In the genomic region with DNA sequence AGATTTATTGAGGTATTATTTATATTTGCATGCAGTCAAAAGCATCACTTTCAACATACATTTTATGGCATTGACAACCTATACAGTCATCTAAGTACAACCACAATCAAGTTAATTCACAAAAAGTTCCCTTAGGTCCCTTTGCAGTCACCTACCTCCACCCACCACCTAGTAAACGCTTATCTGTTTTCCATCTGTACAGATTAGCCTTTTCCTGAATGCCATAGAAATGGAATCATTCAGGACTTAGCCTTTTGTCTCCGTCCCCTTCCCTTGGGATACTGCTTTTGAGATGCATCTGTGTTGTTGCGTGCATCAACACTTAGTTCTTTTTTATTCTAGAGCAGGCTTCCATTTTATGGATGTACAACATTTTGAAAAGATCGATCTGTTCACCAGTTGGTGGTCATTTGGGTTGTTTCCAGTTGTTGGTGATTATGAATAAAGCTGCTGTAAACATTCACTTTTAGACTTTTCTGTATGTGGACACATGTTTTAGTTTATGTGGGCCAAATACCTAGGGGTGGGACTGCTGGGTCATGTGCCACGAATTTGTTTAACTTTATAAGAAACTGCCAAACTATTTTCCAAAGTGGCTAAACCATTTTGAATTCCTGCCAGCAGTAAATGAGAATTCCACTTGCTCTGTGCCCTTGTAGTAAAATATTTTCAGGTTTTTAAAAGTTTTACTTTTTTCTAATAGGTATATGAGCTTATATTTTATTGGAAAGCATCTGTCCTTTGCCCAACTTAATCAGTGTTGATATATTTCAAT, we compare ENCODE assay signal across 16 cellular contexts. TPM values are rescaled to one million over a fixed set of nuclear protein-coding genes. Genes with fewer than 3 reads are reported as not detected.
DNase-seq lines count a peak whose midpoint lies in the region; ATAC-seq and TF ChIP-seq lines count a peak whose summit lies in the region.
"Had no signal": no experiment of that assay in that cellular context is flagged by ENCODE, and none has a peak within 500 bp of the region (broad histone marks: within the 10 kb centered on the region; RNA-seq: fewer than 3 reads in every experiment).

No MANE protein-coding gene starts in this region.

- no peaks in the 10 kb centered on the region for H3K36me3 ChIP-seq in GM23248 (ENCODE audit: low read depth)
- H3K36me3 ChIP-seq in spleen: no peaks in the 10 kb centered on the region
- H3K36me3 ChIP-seq: prostate gland had no signal

- in situ Hi-C loops in GM23248 (cut with MboI): no loop called here

- ATAC-seq in activated B cell treated with CpG ODN at 0.5 μM for 24 hours (ENCODE audit: low read depth) (no peak), foreskin keratinocyte (no peak), HG03280 (IDR thresholded peaks at IDR 0.05; ENCODE audit: unreplicated experiment) (no peak), GM19351 (IDR thresholded peaks at IDR 0.05; ENCODE audit: unreplicated experiment) (no peak)
- ATAC-seq: activated CD4-positive, alpha-beta T cell treated with anti-CD3 and anti-CD28 coated beads for 36 hours had no signal

- TF ChIP-seq POLR2A in spleen (IDR thresholded peaks at IDR 0.05): no peak

- H3K9me3 Mint-ChIP-seq in activated B cell treated with CpG ODN at 0.5 μM for 24 hours: peaks cover 5% of the 10 kb centered on the region

- no peak overlapping the region for H3K4me2 ChIP-seq in GM23248 (ENCODE audit: unreplicated experiment)

- H3K4me1 Mint-ChIP-seq in activated B cell treated with CpG ODN at 0.5 μM for 24 hours: peaks cover 53% of the 10 kb centered on the region

- H3K4me3 Mint-ChIP-seq in activated B cell treated with CpG ODN at 0.5 μM for 24 hours: no peak overlapping the region
- H3K4me3 Mint-ChIP-seq: activated CD4-positive, alpha-beta T cell treated with anti-CD3 and anti-CD28 coated beads for 36 hours; activated naive CD8-positive, alpha-beta T cell treated with anti-CD3 and anti-CD28 coated beads, Interleukin-2, amount 10 ng/mL, durations not matched to agents 7 days and 5 days had no signal

- no peak overlapping the region for H3K9ac ChIP-seq in GM23248

- peaks cover 32% of the 10 kb centered on the region for H3K4me1 ChIP-seq in GM23248 (ENCODE audit: insufficient read depth)
- H3K4me1 ChIP-seq in foreskin keratinocyte: peaks cover 52% of the 10 kb centered on the region
- peaks cover 16 to 91% (median 63%) of the 10 kb centered on the region in 6 donors for H3K4me1 ChIP-seq in spleen

- H3K4me3 ChIP-seq in GM23248 (no peak overlapping the region), spleen (no peak overlapping the region)
- H3K4me3 ChIP-seq: prostate gland had no signal

- no peaks in the 10 kb centered on the region for H3K79me2 ChIP-seq in GM23248 (ENCODE audit: insufficient read depth)

- CTCF ChIA-PET in activated B cell treated with CpG ODN at 0.5 μM for 24 hours (lab: Charles Lee): no interaction called here

- no peaks in the 10 kb centered on the region for H3K9me2 ChIP-seq in GM23248 (ENCODE audit: insufficient read depth)

- H3K9me3 ChIP-seq in GM23248 (ENCODE audit: low read depth): no peaks in the 10 kb centered on the region
- peaks cover 0 to 5% (median 0%) of the 10 kb centered on the region in 8 donors for H3K9me3 ChIP-seq in spleen
- H3K9me3 ChIP-seq: prostate gland had no signal

- DNase-seq in GM23248: no peak
- no peak for DNase-seq in activated B cell treated with CpG ODN at 0.5 μM for 24 hours
- DNase-seq in foreskin keratinocyte: peak in 1 of 2 donors; percentile 21
- DNase-seq in spleen: no peak
- no peak for DNase-seq in activated CD4-positive, alpha-beta T cell treated with anti-CD3 and anti-CD28 coated beads, Interleukin-2, amount 50 U/mL, for 48 hours
- DNase-seq in SHP77 treated with DMSO at 0.1 percent for 48 hours (lab: John Stamatoyannopoulos, UW): no peak
- DNase-seq: activated CD4-positive, alpha-beta T cell treated with anti-CD3 and anti-CD28 coated beads for 36 hours; activated naive CD8-positive, alpha-beta T cell treated with anti-CD3 and anti-CD28 coated beads, Interleukin-2, amount 10 ng/mL, durations not matched to agents 7 days and 5 days; KG1; NCI-H1694 treated with DMSO at 0.1 percent for 48 hours; NCI-H524; stimulated activated CD4-positive, alpha-beta T cell treated with anti-CD3 and anti-CD28 coated beads, Interleukin-2, amount 100 ng/mL, for 48 hours; T-helper 2 cell had no signal

- no peak overlapping the region for H2AFZ ChIP-seq in GM23248

- H3K27ac ChIP-seq in GM23248 (0 out of 2 replicates have a peak overlapping the region, but pooled peaks have one; percentile 18), foreskin keratinocyte (peak overlapping the region; percentile 84), spleen (peak overlapping the region in 6 of 8 donors; percentile 33 to 100 (median 74))

- H3K27me3 Mint-ChIP-seq in activated B cell treated with CpG ODN at 0.5 μM for 24 hours: no peaks in the 10 kb centered on the region
- H3K27me3 Mint-ChIP-seq: activated CD4-positive, alpha-beta T cell treated with anti-CD3 and anti-CD28 coated beads for 36 hours had no signal

- H3F3A ChIP-seq in GM23248 (ENCODE audit: insufficient read depth): peaks cover 30% of the 10 kb centered on the region

- no peaks in the 10 kb centered on the region for H3K27me3 ChIP-seq in GM23248 (replicated peaks; ENCODE audit: insufficient read depth)
- H3K27me3 ChIP-seq in foreskin keratinocyte: no peaks in the 10 kb centered on the region
- H3K27me3 ChIP-seq in spleen (replicated peaks in 1 of 7): no peaks in the 10 kb centered on the region

- no peak for TF ChIP-seq CTCF in activated B cell treated with CpG ODN at 0.5 μM for 24 hours (IDR thresholded peaks at IDR 0.05)
- TF ChIP-seq CTCF in foreskin keratinocyte (conservative IDR thresholded peaks at IDR 0.05): no peak
- TF ChIP-seq CTCF in spleen (IDR thresholded peaks at IDR 0.05 in 8 of 11, conservative IDR thresholded peaks at IDR 0.05 in 3 of 11): no peak

- intact Hi-C loops in activated B cell treated with CpG ODN at 0.5 μM for 24 hours (cut with micrococcal nuclease) (no loop called here), spleen (cut with DNase I; ENCODE audit: low total_unique reads) (no loop called here)

- no peaks in the 10 kb centered on the region for H3K36me3 Mint-ChIP-seq in activated B cell treated with CpG ODN at 0.5 μM for 24 hours (ENCODE audit: low read depth)

- 58 to 61% methylated on average over 5 of the region's 5 CpGs for WGBS in GM23248 (ENCODE audit: low coverage in 1 of 2, low lambda C conversion rate in 2 of 2, missing lambda C conversion rate in 2 of 2), 2 experiments
- 83 to 92% (median 91%) methylated on average over 5 of the region's 5 CpGs for WGBS in spleen, 5 donors

- peak overlapping the region; percentile 35 for H3K27ac Mint-ChIP-seq in activated B cell treated with CpG ODN at 0.5 μM for 24 hours
- H3K27ac Mint-ChIP-seq: activated CD4-positive, alpha-beta T cell treated with anti-CD3 and anti-CD28 coated beads for 36 hours; activated naive CD8-positive, alpha-beta T cell treated with anti-CD3 and anti-CD28 coated beads, Interleukin-2, amount 10 ng/mL, durations not matched to agents 7 days and 5 days had no signal

- H4K20me1 ChIP-seq in GM23248 (ENCODE audit: insufficient read depth): no peaks in the 10 kb centered on the region

- POLR2A ChIA-PET in activated B cell treated with CpG ODN at 0.5 μM for 24 hours (lab: Charles Lee): interaction anchor here (0.5 to 0.9 kb wide), 3 partner anchors 12 to 555 kb away, joined by 3 read pairs; no protein-coding TSS in a partner anchor

RNA-seq across cellular contexts. Expression of a gene that starts 17.6 kb away (rescaled TPM):
- 57.0 and 58.8 TPM in 2 replicates for total RNA-seq in GM23248 (2014; rRNA removed; shearing (Covaris generic))
- polyA plus RNA-seq in GM23248 (2016; fragmentation: Nextera tagmentation; extraction: Ambion mirVana) (61.6 and 65.3 TPM in 2 replicates), foreskin keratinocyte (27.4 and 31.6 TPM in 2 replicates), spleen (100 to 1,000 TPM; 119 to 150 (median 122) TPM)
- total RNA-seq in activated B cell treated with CpG ODN at 0.5 μM for 24 hours (60.5 and 65.6 TPM in 2 replicates), foreskin keratinocyte (46.3 and 48.2 TPM in 2 replicates), spleen (100 to 1,000 TPM; 146 to 291 (median 232) TPM)

Comparison
In these comparisons a context has a peak if more than half of its experiments do, and no peak if none do; other contexts are left out.
1. H3K27ac ChIP-seq: peak in every context shown above with its lines; median percentile 84 in foreskin keratinocyte; 74 in spleen; 18 in GM23248.